23 cellular contexts compared by ENCODE assay signal in the genomic region with DNA sequence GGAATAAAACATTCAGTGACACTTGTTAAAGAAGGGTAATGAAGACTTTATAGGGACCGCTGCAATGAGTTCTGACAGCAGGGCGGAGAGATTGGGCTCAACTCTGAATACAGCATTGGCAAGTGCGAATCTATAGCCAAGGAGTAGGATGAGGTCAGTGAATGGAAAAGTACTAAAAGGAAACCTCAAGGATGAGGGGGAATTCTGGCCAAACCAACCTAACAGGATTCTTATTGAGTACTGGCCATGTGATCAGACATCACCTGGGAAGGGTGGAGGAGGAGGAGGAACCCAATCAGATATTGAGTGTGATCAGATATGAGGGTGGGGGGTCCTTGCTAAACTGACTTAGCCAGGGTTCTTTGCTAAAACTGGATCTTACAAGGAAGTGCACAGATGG. TPM values are rescaled to one million over a fixed set of nuclear protein-coding genes. Genes with fewer than 3 reads are reported as not detected.
DNase-seq lines count a peak whose midpoint lies in the region; ATAC-seq and TF ChIP-seq lines count a peak whose summit lies in the region.
"Had no signal": no experiment of that assay in that cellular context is flagged by ENCODE, and none has a peak within 500 bp of the region (broad histone marks: within the 10 kb centered on the region; RNA-seq: fewer than 3 reads in every experiment).

No MANE protein-coding gene starts in this region.

- H3K9me3 Mint-ChIP-seq in stimulated activated memory B cell treated with anti-CD40 and anti-IgM and Interleukin-4, amounts not matched to agents 10 μg/mL and 1 μg/mL and 100 μg/mL, for 72 hours = no peaks in the 10 kb centered on the region
- H3K9me3 Mint-ChIP-seq in CD4-positive, alpha-beta T cell = no peaks in the 10 kb centered on the region
- H3K9me3 Mint-ChIP-seq: activated naive CD4-positive, alpha-beta T cell treated with anti-CD3 and anti-CD28 coated beads for 36 hours; activated T-cell treated with anti-CD3 and anti-CD28 coated beads, Interleukin-2, amount 50 U/mL, for 72 hours; CD4-positive, alpha-beta memory T cell had no signal

- peaks cover 20% of the 10 kb centered on the region for H3K36me3 ChIP-seq in OCI-LY3 (replicated peaks; ENCODE audit: low read depth, low read length)
- H3K36me3 ChIP-seq in BE2C = no peaks in the 10 kb centered on the region
- H3K36me3 ChIP-seq: cardiac muscle cell had no signal

- intact Hi-C loops in left colon (cut with DNase I, micrococcal nuclease) = no loop called here
- intact Hi-C loops in CD4-positive, alpha-beta T cell (cut with DNase I, micrococcal nuclease) = no loop called here

- H3K27ac ChIP-seq in OCI-LY3 (ENCODE audit: low read length) = peak overlapping the region; percentile 95; the same call in 1 of the 2 replicates
- H3K27ac ChIP-seq in CD4-positive, alpha-beta T cell (ENCODE audit: low read depth, low read length) = no peak overlapping the region
- H3K27ac ChIP-seq: cardiac muscle cell, coronary artery, KMS-11, RWPE1 had no signal

- H3K4me1 ChIP-seq in OCI-LY3 (ENCODE audit: low read length) (peaks cover 38% of the 10 kb centered on the region), BE2C (no peaks in the 10 kb centered on the region)

- peak overlapping the region; percentile 85 for H3K27ac Mint-ChIP-seq in stimulated activated memory B cell treated with anti-CD40 and anti-IgM and Interleukin-4, amounts not matched to agents 10 μg/mL and 1 μg/mL and 100 μg/mL, for 72 hours
- H3K27ac Mint-ChIP-seq in CD4-positive, alpha-beta T cell = no peak overlapping the region
- H3K27ac Mint-ChIP-seq: activated naive CD4-positive, alpha-beta T cell treated with anti-CD3 and anti-CD28 coated beads for 36 hours; activated T-cell treated with anti-CD3 and anti-CD28 coated beads, Interleukin-2, amount 50 U/mL, for 72 hours; CD4-positive, alpha-beta memory T cell; T-helper 17 cell had no signal

- H3K4me1 Mint-ChIP-seq in stimulated activated memory B cell treated with anti-CD40 and anti-IgM and Interleukin-4, amounts not matched to agents 10 μg/mL and 1 μg/mL and 100 μg/mL, for 72 hours = peaks cover 34% of the 10 kb centered on the region
- H3K4me1 Mint-ChIP-seq in CD4-positive, alpha-beta T cell (ENCODE audit: low read depth) = no peaks in the 10 kb centered on the region
- H3K4me1 Mint-ChIP-seq: CD4-positive, alpha-beta memory T cell; T-helper 17 cell had no signal

- no peaks in the 10 kb centered on the region for H4K20me1 ChIP-seq in OCI-LY3 (ENCODE audit: insufficient read depth, low read length)

- H3K27me3 ChIP-seq in OCI-LY3 (ENCODE audit: low read depth, low read length) (no peaks in the 10 kb centered on the region), BE2C (peaks cover 14% of the 10 kb centered on the region)
- no peaks in the 10 kb centered on the region for H3K27me3 ChIP-seq in CD4-positive, alpha-beta T cell (ENCODE audit: control insufficient read depth, insufficient read depth, low read length)
- H3K27me3 ChIP-seq: cardiac muscle cell had no signal

- POLR2A ChIA-PET in CD4-positive, alpha-beta T cell (lab: Charles Lee) = no interaction called here

- H3K27me3 Mint-ChIP-seq in stimulated activated memory B cell treated with anti-CD40 and anti-IgM and Interleukin-4, amounts not matched to agents 10 μg/mL and 1 μg/mL and 100 μg/mL, for 72 hours = no peaks in the 10 kb centered on the region
- H3K27me3 Mint-ChIP-seq in CD4-positive, alpha-beta T cell = no peaks in the 10 kb centered on the region
- H3K27me3 Mint-ChIP-seq: CD4-positive, alpha-beta memory T cell; T-helper 17 cell had no signal

- H3K4me3 Mint-ChIP-seq in stimulated activated memory B cell treated with anti-CD40 and anti-IgM and Interleukin-4, amounts not matched to agents 10 μg/mL and 1 μg/mL and 100 μg/mL, for 72 hours = no peak overlapping the region
- H3K4me3 Mint-ChIP-seq in CD4-positive, alpha-beta T cell = no peak overlapping the region
- H3K4me3 Mint-ChIP-seq: activated naive CD4-positive, alpha-beta T cell treated with anti-CD3 and anti-CD28 coated beads for 36 hours; activated T-cell treated with anti-CD3 and anti-CD28 coated beads, Interleukin-2, amount 50 U/mL, for 72 hours; CD4-positive, alpha-beta memory T cell; T-helper 17 cell had no signal

- no peaks in the 10 kb centered on the region for H3K36me3 Mint-ChIP-seq in stimulated activated memory B cell treated with anti-CD40 and anti-IgM and Interleukin-4, amounts not matched to agents 10 μg/mL and 1 μg/mL and 100 μg/mL, for 72 hours
- no peaks in the 10 kb centered on the region for H3K36me3 Mint-ChIP-seq in CD4-positive, alpha-beta T cell (ENCODE audit: low read depth)

- no peak overlapping the region for H3K4me2 ChIP-seq in OCI-LY3 (ENCODE audit: low read length)
- H3K4me2 ChIP-seq: KMS-11, SK-N-SH had no signal

- H3K4me3 ChIP-seq in OCI-LY3 (ENCODE audit: low read length) (no peak overlapping the region), BE2C (ENCODE audit: low read depth, low read length) (no peak overlapping the region)
- H3K4me3 ChIP-seq: cardiac muscle cell, coronary artery had no signal

- CTCF ChIA-PET in CD4-positive, alpha-beta T cell (lab: Charles Lee) = interaction anchor here (0.7 kb wide), 1 partner anchor 878 kb away, joined by 4 read pairs; no protein-coding TSS in a partner anchor

- ATAC-seq in left colon = peak; percentile 22
- no peak for ATAC-seq in stimulated activated memory B cell treated with anti-CD40 and anti-IgM and Interleukin-4, amounts not matched to agents 10 μg/mL and 1 μg/mL and 100 μg/mL, for 72 hours
- no peak for ATAC-seq in CD4-positive, alpha-beta T cell (ENCODE audit: poor library complexity)
- ATAC-seq: activated T-cell treated with anti-CD3 and anti-CD28 coated beads, Interleukin-2, amount 50 U/mL, for 72 hours; T-helper 17 cell had no signal

- peak; percentile 27 for DNase-seq in ELF-1 (ENCODE audit: low read depth, low spot score)
- no peak for DNase-seq in left colon
- no peak for DNase-seq in stimulated activated CD4-positive, alpha-beta T cell treated with anti-CD3 and anti-CD28 coated beads, Interleukin-2, amount 100 ng/mL, for 24 hours
- DNase-seq in BE2C = no peak
- DNase-seq in CD4-positive, alpha-beta T cell = no peak
- DNase-seq: activated CD4-positive, alpha-beta T cell treated with anti-CD3 and anti-CD28 coated beads for 48 hours; activated naive CD4-positive, alpha-beta T cell treated with anti-CD3 and anti-CD28 coated beads for 36 hours; activated T-cell treated with anti-CD3 and anti-CD28 coated beads, Interleukin-2, amount 50 U/mL, for 72 hours; amniotic stem cell; CD4-positive, alpha-beta memory T cell; GF-D8; mammary epithelial cell; NCI-H1694; NCI-H2171 treated with DMSO at 0.1 percent for 48 hours; NCI-H524 treated with DMSO at 0.1 percent for 48 hours; SK-N-SH; T-helper 17 cell had no signal

- no peak overlapping the region; the same call in 1 of the 2 replicates for H3K9ac ChIP-seq in OCI-LY3 (ENCODE audit: low read length)
- H3K9ac ChIP-seq: KMS-11, SK-N-SH had no signal

- H2AFZ ChIP-seq in OCI-LY3 (ENCODE audit: low read depth, low read length) = no peak overlapping the region

- H3K9me3 ChIP-seq in OCI-LY3 (ENCODE audit: insufficient read depth, low read length) = no peaks in the 10 kb centered on the region
- no peaks in the 10 kb centered on the region for H3K9me3 ChIP-seq in BE2C
- no peaks in the 10 kb centered on the region for H3K9me3 ChIP-seq in CD4-positive, alpha-beta T cell (ENCODE audit: control insufficient read depth, low read length)
- H3K9me3 ChIP-seq: SK-N-SH had no signal

- peaks cover 16% of the 10 kb centered on the region for H3K79me2 ChIP-seq in OCI-LY3 (ENCODE audit: low read length)

- TF ChIP-seq CTCF in OCI-LY3 (IDR thresholded peaks at IDR 0.05; ENCODE audit: low read depth, low read length) = no peak
- TF ChIP-seq CTCF in BE2C (IDR thresholded peaks at IDR 0.05; ENCODE audit: low read depth, low read length) = no peak
- TF ChIP-seq CTCF in CD4-positive, alpha-beta T cell (IDR thresholded peaks at IDR 0.05) = no peak

RNA-seq across cellular contexts. Expression of a gene that starts 31.0 kb away (rescaled TPM):
- total RNA-seq in left colon = 1 to 10 TPM; 5.3 to 6.4 TPM
- not detected for polyA plus RNA-seq in BE2C (2012; ENCODE audit: insufficient read depth, insufficient read length, low read depth)
- 1 to 10 TPM; 1.3 to 1.6 TPM for total RNA-seq in CD4-positive, alpha-beta T cell
